Comparison of ENCODE assay signal across 23 cellular contexts in the genomic region with DNA sequence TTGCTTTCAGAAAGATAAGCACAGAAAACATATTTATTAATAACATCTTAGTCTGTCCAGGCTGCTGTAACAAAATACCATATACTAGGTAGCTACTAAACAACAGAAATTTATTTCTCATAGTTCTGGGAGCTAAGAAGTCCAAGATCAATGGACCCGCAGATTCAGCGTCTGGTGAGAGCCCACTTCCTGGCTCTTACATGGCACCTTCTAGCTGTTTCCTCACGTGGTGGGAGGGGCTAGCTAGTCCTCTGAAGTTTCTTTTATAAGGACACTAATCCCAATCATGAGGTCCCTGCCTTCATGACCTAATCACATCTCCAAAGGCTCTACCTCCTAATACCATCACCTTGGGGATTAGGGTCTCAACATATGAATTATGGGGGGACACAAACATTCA. TPM values are rescaled to one million over a fixed set of nuclear protein-coding genes. Genes with fewer than 3 reads are reported as not detected.
"Had no signal": no experiment of that assay in that cellular context is flagged by ENCODE, and none has a peak within 500 bp of the region (broad histone marks: within the 10 kb centered on the region; RNA-seq: fewer than 3 reads in every experiment).

No MANE protein-coding gene starts in this region.

- H3K27ac ChIP-seq: coronary artery, dorsolateral prefrontal cortex, esophagus muscularis mucosa, foreskin keratinocyte, gastroesophageal sphincter, heart left ventricle, hepatocyte, lower lobe of right lung had no signal

- H3K4me2 ChIP-seq: hepatocyte had no signal

- H3K79me2 ChIP-seq: hepatocyte had no signal

- DNase-seq: dermis blood vessel endothelial cell; dorsolateral prefrontal cortex; effector CD4-positive, alpha-beta T cell; effector memory CD4-positive, alpha-beta T cell; foreskin keratinocyte; heart left ventricle; hypothalamus; immature natural killer cell; islet precursor cell; kidney; kidney glomerular epithelial cell; left colon; left ventricle myocardium superior; lower lobe of right lung; mesenchymal stem cell; mucosa of descending colon; naive B cell had no signal

- H3K4me1 ChIP-seq: esophagus muscularis mucosa, foreskin keratinocyte, gastroesophageal sphincter, heart left ventricle, lower lobe of right lung had no signal

- ATAC-seq: foreskin keratinocyte, gastroesophageal sphincter, heart left ventricle, left colon, left lobe of liver, left ventricle myocardium superior, lower lobe of right lung, mucosa of descending colon had no signal

- H3K27me3 ChIP-seq: esophagus muscularis mucosa, foreskin keratinocyte, gastroesophageal sphincter, heart left ventricle, hepatocyte had no signal

- H3K36me3 ChIP-seq: esophagus muscularis mucosa, gastroesophageal sphincter, heart left ventricle, lower lobe of right lung had no signal

- H3K9me3 ChIP-seq: esophagus muscularis mucosa, gastroesophageal sphincter, heart left ventricle, lower lobe of right lung, mucosa of descending colon had no signal

- H2AFZ ChIP-seq: hepatocyte had no signal

- H3K4me3 ChIP-seq: coronary artery, dorsolateral prefrontal cortex, esophagus muscularis mucosa, gastroesophageal sphincter, heart left ventricle, hepatocyte, lower lobe of right lung, mucosa of descending colon had no signal

RNA-seq across cellular contexts. Expression of a gene that starts 57.2 kb away (rescaled TPM):
- total RNA-seq: fibroblast of villous mesenchyme had no signal
- polyA plus RNA-seq: foreskin keratinocyte, immature natural killer cell had no signal
